In genomic region chr1:50332941-50333594, GRCh38 we compare ENCODE assay signal across 1 cellular context.
TF ChIP-seq lines count a peak whose summit lies in the region.

No MANE protein-coding gene starts in this region.

TF ChIP-seq in HepG2, 621 proteins besides CTCF, POLR2A, EP300 and RAD21 (continued from another document and continues in another):
- TF ChIP-seq IRF1 (CRISPR knock-in tag; IDR thresholded peaks at IDR 0.05; ENCODE audit: low read depth) (no peak), ZNF460 (CRISPR knock-in tag; IDR thresholded peaks at IDR 0.05; ENCODE audit: borderline replicate concordance) (no peak), RCOR2 (CRISPR knock-in tag; IDR thresholded peaks at IDR 0.05) (no peak), ZNF720 (CRISPR knock-in tag; IDR thresholded peaks at IDR 0.05) (no peak), TBL1XR1 (IDR thresholded peaks at IDR 0.05; ENCODE audit: borderline replicate concordance, low read length, partially characterized antibody) (no peak), PHF8 (CRISPR knock-in tag; IDR thresholded peaks at IDR 0.05) (peak; percentile 11; the same call in 1 of the 2 replicates), ZNF674 (CRISPR knock-in tag; IDR thresholded peaks at IDR 0.05; ENCODE audit: low read depth) (no peak), CENPX (CRISPR knock-in tag; IDR thresholded peaks at IDR 0.05) (no peak), SNAPC5 (CRISPR knock-in tag; IDR thresholded peaks at IDR 0.05; ENCODE audit: borderline replicate concordance) (no peak), MAFG (CRISPR knock-in tag; IDR thresholded peaks at IDR 0.05) (no peak), ZSCAN29 (CRISPR knock-in tag; conservative IDR thresholded peaks at IDR 0.05) (peak; percentile 99), MXD4 (CRISPR knock-in tag; IDR thresholded peaks at IDR 0.05) (no peak), TRIM24 (CRISPR knock-in tag; IDR thresholded peaks at IDR 0.05) (no peak), ZNF253 (CRISPR knock-in tag; IDR thresholded peaks at IDR 0.05; ENCODE audit: borderline replicate concordance) (no peak), MED8 (CRISPR knock-in tag; IDR thresholded peaks at IDR 0.05; ENCODE audit: insufficient replicate concordance) (no peak), MTA3 (CRISPR knock-in tag; IDR thresholded peaks at IDR 0.05) (no peak), MED13 (CRISPR knock-in tag; IDR thresholded peaks at IDR 0.05) (no peak), HMGXB3 (CRISPR knock-in tag; IDR thresholded peaks at IDR 0.05; ENCODE audit: borderline replicate concordance) (no peak), THAP7 (CRISPR knock-in tag; IDR thresholded peaks at IDR 0.05) (no peak), NBN (conservative IDR thresholded peaks at IDR 0.05) (no peak), ZFP36L1 (CRISPR knock-in tag; IDR thresholded peaks at IDR 0.05) (no peak), ZNF703 (CRISPR knock-in tag; IDR thresholded peaks at IDR 0.05; ENCODE audit: borderline replicate concordance) (no peak), KDM3A (CRISPR knock-in tag; IDR thresholded peaks at IDR 0.05; ENCODE audit: low read depth) (no peak), RFXANK (CRISPR knock-in tag; IDR thresholded peaks at IDR 0.05) (no peak), ZMYM3 (CRISPR knock-in tag; IDR thresholded peaks at IDR 0.05) (peak; percentile 18; the same call in 1 of the 2 replicates), ZNF414 (CRISPR knock-in tag; IDR thresholded peaks at IDR 0.05) (peak; percentile 21; the same call in 1 of the 2 replicates), ZNF468 (CRISPR knock-in tag; IDR thresholded peaks at IDR 0.05) (no peak), PATZ1 (CRISPR knock-in tag; IDR thresholded peaks at IDR 0.05) (no peak), SPEN (CRISPR knock-in tag; IDR thresholded peaks at IDR 0.05; ENCODE audit: low read depth) (no peak), ZNF337 (CRISPR knock-in tag; IDR thresholded peaks at IDR 0.05; ENCODE audit: borderline replicate concordance, low read depth) (no peak), ZNF274 (CRISPR knock-in tag; IDR thresholded peaks at IDR 0.05) (no peak), ZNF335 (CRISPR knock-in tag; IDR thresholded peaks at IDR 0.05) (no peak), ELF3 (CRISPR knock-in tag; IDR thresholded peaks at IDR 0.05) (no peak), ZXDC (CRISPR knock-in tag; IDR thresholded peaks at IDR 0.05) (no peak), ZNF362 (CRISPR knock-in tag; IDR thresholded peaks at IDR 0.05; ENCODE audit: borderline replicate concordance) (no peak), ZSCAN21 (CRISPR knock-in tag; IDR thresholded peaks at IDR 0.05; ENCODE audit: borderline replicate concordance) (0 out of 2 replicates have a peak, but pooled peaks have one; percentile 13), PHF21A (CRISPR knock-in tag; IDR thresholded peaks at IDR 0.05) (no peak), DMAP1 (CRISPR knock-in tag; IDR thresholded peaks at IDR 0.05) (no peak), ZBTB37 (CRISPR knock-in tag; IDR thresholded peaks at IDR 0.05) (no peak), ZNF574 (CRISPR knock-in tag; IDR thresholded peaks at IDR 0.05) (no peak), CBFB (CRISPR knock-in tag; IDR thresholded peaks at IDR 0.05) (no peak), ZNF207 (IDR thresholded peaks at IDR 0.05; ENCODE audit: borderline replicate concordance) (no peak), ZNF567 (CRISPR knock-in tag; IDR thresholded peaks at IDR 0.05; ENCODE audit: borderline replicate concordance) (no peak), NAIF1 (CRISPR knock-in tag; IDR thresholded peaks at IDR 0.05; ENCODE audit: borderline replicate concordance) (no peak), GPN1 (CRISPR knock-in tag; IDR thresholded peaks at IDR 0.05; ENCODE audit: borderline replicate concordance) (no peak), ZNF333 (CRISPR knock-in tag; IDR thresholded peaks at IDR 0.05; ENCODE audit: borderline replicate concordance) (no peak), ZNF547 (CRISPR knock-in tag; IDR thresholded peaks at IDR 0.05) (no peak), ZNF33B (CRISPR knock-in tag; IDR thresholded peaks at IDR 0.05) (no peak), STAG1 (CRISPR knock-in tag; IDR thresholded peaks at IDR 0.05) (peak; percentile 82), MXD1 (CRISPR knock-in tag; IDR thresholded peaks at IDR 0.05) (no peak)
